Comparison of ENCODE assay signal across 17 cellular contexts in the genomic region with DNA sequence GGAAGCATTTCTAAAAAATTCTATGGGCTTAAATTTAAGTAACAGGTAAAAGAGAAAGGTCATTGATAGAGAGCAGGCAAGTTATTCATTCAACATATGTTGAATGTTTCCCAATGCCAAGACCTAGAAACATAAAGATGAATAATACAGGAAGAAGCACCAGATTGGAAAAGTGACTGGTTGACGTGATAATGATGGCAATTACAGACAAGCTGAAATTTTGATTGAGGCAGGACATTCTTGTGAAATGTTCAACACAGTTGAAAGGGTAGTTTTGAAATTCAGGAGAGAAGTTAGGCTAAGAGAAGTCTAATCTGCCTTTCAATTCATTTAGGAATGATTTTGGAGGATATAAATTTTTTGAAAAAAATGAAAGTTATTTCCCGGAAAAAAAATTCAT.
A peak's percentile ranks its signal among the peaks of the same experiment; 100 is the strongest.
DNase-seq lines count a peak whose midpoint lies in the region.
"Had no signal": no experiment of that assay in that cellular context is flagged by ENCODE, and none has a peak within 500 bp of the region (broad histone marks: within the 10 kb centered on the region; RNA-seq: fewer than 3 reads in every experiment).

No MANE protein-coding gene starts in this region.

- CTCF ChIA-PET in activated CD4-positive, alpha-beta T cell treated with anti-CD3 and anti-CD28 coated beads, Interleukin-2, amount 10 ng/mL, durations not matched to agents 7 days and 5 days (lab: Charles Lee), result no interaction called here

- no peaks in the 10 kb centered on the region for H3K36me3 Mint-ChIP-seq in activated CD4-positive, alpha-beta T cell treated with anti-CD3 and anti-CD28 coated beads, Interleukin-2, amount 10 ng/mL, durations not matched to agents 7 days and 5 days (ENCODE audit: low read depth)
- H3K36me3 Mint-ChIP-seq: CD8-positive, alpha-beta T cell had no signal

- no peak overlapping the region for H3K9ac ChIP-seq in SK-N-MC (ENCODE audit: insufficient read length)
- H3K9ac ChIP-seq: BLaER1 treated with 17β-estradiol and CSF1 and Interleukin-3, amounts not matched to agents 10 nM and 100 nM had no signal

- DNase-seq in NCI-H2171 treated with DMSO at 0.1 percent for 48 hours (lab: John Stamatoyannopoulos, UW) (peak; percentile 40), NCI-H2171 (lab: John Stamatoyannopoulos, UW) (no peak), NCI-H69 (lab: John Stamatoyannopoulos, UW) (peak; percentile 59), SK-N-MC (ENCODE audit: low read depth, low spot score) (no peak), RKO (ENCODE audit: low spot score) (no peak)
- no peak for DNase-seq in stimulated activated CD4-positive, alpha-beta T cell treated with anti-CD3 and anti-CD28 coated beads, Interleukin-12 subunit alpha, Interleukin-12 subunit beta, amount 100 ng/mL, for 4 hours
- no peak for DNase-seq in activated CD4-positive, alpha-beta T cell treated with anti-CD3 and anti-CD28 coated beads, Interleukin-2, amount 10 ng/mL, durations not matched to agents 7 days and 5 days
- DNase-seq: 8988T; Calu3; CD8-positive, alpha-beta T cell; GDM1; GOT3; H7; HFFc6; IMR-90 had no signal

- H3K27ac Mint-ChIP-seq in activated CD4-positive, alpha-beta T cell treated with anti-CD3 and anti-CD28 coated beads, Interleukin-2, amount 10 ng/mL, durations not matched to agents 7 days and 5 days, result no peak overlapping the region
- H3K27ac Mint-ChIP-seq: B cell; CD8-positive, alpha-beta T cell; HFFc6 had no signal

- H3K9me3 ChIP-seq in SK-N-MC (ENCODE audit: low read depth, low read length), result peaks cover 9% of the 10 kb centered on the region; the same call in 1 of the 2 replicates

- H3K4me3 ChIP-seq in SK-N-MC, result no peak overlapping the region
- H3K4me3 ChIP-seq: BLaER1 treated with 17β-estradiol and CSF1 and Interleukin-3, amounts not matched to agents 10 nM and 100 nM had no signal

- H3K36me3 ChIP-seq in SK-N-MC (ENCODE audit: insufficient read depth, low read length), result no peaks in the 10 kb centered on the region
- H3K36me3 ChIP-seq: BLaER1 treated with 17β-estradiol and CSF1 and Interleukin-3, amounts not matched to agents 10 nM and 100 nM had no signal

- no peaks in the 10 kb centered on the region for H3K4me1 Mint-ChIP-seq in activated CD4-positive, alpha-beta T cell treated with anti-CD3 and anti-CD28 coated beads, Interleukin-2, amount 10 ng/mL, durations not matched to agents 7 days and 5 days
- H3K4me1 Mint-ChIP-seq: B cell had no signal

- H3K9me3 Mint-ChIP-seq in activated CD4-positive, alpha-beta T cell treated with anti-CD3 and anti-CD28 coated beads, Interleukin-2, amount 10 ng/mL, durations not matched to agents 7 days and 5 days, result no peaks in the 10 kb centered on the region

- POLR2A ChIA-PET in activated CD4-positive, alpha-beta T cell treated with anti-CD3 and anti-CD28 coated beads, Interleukin-2, amount 10 ng/mL, durations not matched to agents 7 days and 5 days (lab: Charles Lee), result no interaction called here

- no peak overlapping the region for H3K4me3 Mint-ChIP-seq in activated CD4-positive, alpha-beta T cell treated with anti-CD3 and anti-CD28 coated beads, Interleukin-2, amount 10 ng/mL, durations not matched to agents 7 days and 5 days
- H3K4me3 Mint-ChIP-seq: B cell; CD8-positive, alpha-beta T cell; HFFc6 had no signal

- H3K27ac ChIP-seq in SK-N-MC, result 0 out of 2 replicates have a peak overlapping the region, but pooled peaks have one; percentile 4
- H3K27ac ChIP-seq: BLaER1 treated with 17β-estradiol and CSF1 and Interleukin-3, amounts not matched to agents 10 nM and 100 nM had no signal

- H3K27me3 Mint-ChIP-seq in activated CD4-positive, alpha-beta T cell treated with anti-CD3 and anti-CD28 coated beads, Interleukin-2, amount 10 ng/mL, durations not matched to agents 7 days and 5 days, result no peaks in the 10 kb centered on the region
- H3K27me3 Mint-ChIP-seq: B cell had no signal

Comparison
In these comparisons a context has a peak if more than half of its experiments do, and no peak if none do; other contexts are left out.
1. DNase-seq: peak in NCI-H2171 treated with DMSO at 0.1 percent for 48 hours (single experiment) and NCI-H69 (single experiment); none in NCI-H2171 (single experiment), SK-N-MC (single experiment), stimulated activated CD4-positive, alpha-beta T cell treated with anti-CD3 and anti-CD28 coated beads, Interleukin-12 subunit alpha, Interleukin-12 subunit beta, amount 100 ng/mL, for 4 hours (single experiment), activated CD4-positive, alpha-beta T cell treated with anti-CD3 and anti-CD28 coated beads, Interleukin-2, amount 10 ng/mL, durations not matched to agents 7 days and 5 days (single experiment) and RKO (single experiment).